In genomic region chr13:59441596-59442280, GRCh38 we compare ENCODE assay signal across 2 cellular contexts.
TF ChIP-seq lines count a peak whose summit lies in the region.

No MANE protein-coding gene starts in this region.

TF ChIP-seq in WTC11, 78 proteins besides CTCF, POLR2A, EP300 and RAD21 (continued from another document):
- TF ChIP-seq ZNF425 (CRISPR knock-in tag; conservative IDR thresholded peaks at IDR 0.05): no peak
- TF ChIP-seq MYBL2 (CRISPR knock-in tag; IDR thresholded peaks at IDR 0.05): no peak
- no peak for TF ChIP-seq FOXJ3 (CRISPR knock-in tag; IDR thresholded peaks at IDR 0.05; ENCODE audit: borderline replicate concordance)
- TF ChIP-seq ZNF423 (CRISPR knock-in tag; IDR thresholded peaks at IDR 0.05): no peak
- TF ChIP-seq, protein P1, sequence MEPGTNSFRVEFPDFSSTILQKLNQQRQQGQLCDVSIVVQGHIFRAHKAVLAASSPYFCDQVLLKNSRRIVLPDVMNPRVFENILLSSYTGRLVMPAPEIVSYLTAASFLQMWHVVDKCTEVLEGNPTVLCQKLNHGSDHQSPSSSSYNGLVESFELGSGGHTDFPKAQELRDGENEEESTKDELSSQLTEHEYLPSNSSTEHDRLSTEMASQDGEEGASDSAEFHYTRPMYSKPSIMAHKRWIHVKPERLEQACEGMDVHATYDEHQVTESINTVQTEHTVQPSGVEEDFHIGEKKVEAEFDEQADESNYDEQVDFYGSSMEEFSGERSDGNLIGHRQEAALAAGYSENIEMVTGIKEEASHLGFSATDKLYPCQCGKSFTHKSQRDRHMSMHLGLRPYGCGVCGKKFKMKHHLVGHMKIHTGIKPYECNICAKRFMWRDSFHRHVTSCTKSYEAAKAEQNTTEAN (CRISPR knock-in tag; IDR thresholded peaks at IDR 0.05): no peak
- TF ChIP-seq TP53 (CRISPR knock-in tag; IDR thresholded peaks at IDR 0.05): no peak
- no peak for TF ChIP-seq RORB (CRISPR knock-in tag; IDR thresholded peaks at IDR 0.05)
- TF ChIP-seq NR3C1 (CRISPR knock-in tag; conservative IDR thresholded peaks at IDR 0.05; ENCODE audit: low read depth): no peak
- TF ChIP-seq RELA (CRISPR knock-in tag; IDR thresholded peaks at IDR 0.05; ENCODE audit: borderline replicate concordance): no peak
- no peak for TF ChIP-seq PREB (CRISPR knock-in tag; IDR thresholded peaks at IDR 0.05; ENCODE audit: borderline replicate concordance)
- TF ChIP-seq SMAD3 (CRISPR knock-in tag; IDR thresholded peaks at IDR 0.05; ENCODE audit: borderline replicate concordance): no peak
- TF ChIP-seq TCF7 (CRISPR knock-in tag; IDR thresholded peaks at IDR 0.05; ENCODE audit: low read depth): no peak
- TF ChIP-seq PRRX2 (CRISPR knock-in tag; IDR thresholded peaks at IDR 0.05): no peak
- TF ChIP-seq ZNF416 (CRISPR knock-in tag; IDR thresholded peaks at IDR 0.05): no peak
TF ChIP-seq in WTC11: peak in this region for 0.

TF ChIP-seq in H1, 55 proteins besides CTCF, POLR2A, EP300 and RAD21 (continued from another document):
- TF ChIP-seq NANOG (IDR thresholded peaks at IDR 0.05; ENCODE audit: insufficient read depth, low read depth, low read length, poor library complexity, severe bottlenecking) (no peak), SIN3A (conservative IDR thresholded peaks at IDR 0.05 in 1 of 2, IDR thresholded peaks at IDR 0.05 in 1 of 2; ENCODE audit: low read depth in 1 of 2, low read length in 2 of 2) (no peak), POLR2AphosphoS5 (IDR thresholded peaks at IDR 0.05; ENCODE audit: low read depth, low read length) (no peak), CBX8 (IDR thresholded peaks at IDR 0.05; ENCODE audit: borderline replicate concordance, low read depth, low read length) (no peak), CHD1 (IDR thresholded peaks at IDR 0.05; ENCODE audit: low read depth, low read length) (no peak), CHD2 (IDR thresholded peaks at IDR 0.05; ENCODE audit: low read length) (no peak)
TF ChIP-seq in H1: peak in this region for 0.
